Comparison of ENCODE assay signal across 3 cellular contexts in the genomic region with DNA sequence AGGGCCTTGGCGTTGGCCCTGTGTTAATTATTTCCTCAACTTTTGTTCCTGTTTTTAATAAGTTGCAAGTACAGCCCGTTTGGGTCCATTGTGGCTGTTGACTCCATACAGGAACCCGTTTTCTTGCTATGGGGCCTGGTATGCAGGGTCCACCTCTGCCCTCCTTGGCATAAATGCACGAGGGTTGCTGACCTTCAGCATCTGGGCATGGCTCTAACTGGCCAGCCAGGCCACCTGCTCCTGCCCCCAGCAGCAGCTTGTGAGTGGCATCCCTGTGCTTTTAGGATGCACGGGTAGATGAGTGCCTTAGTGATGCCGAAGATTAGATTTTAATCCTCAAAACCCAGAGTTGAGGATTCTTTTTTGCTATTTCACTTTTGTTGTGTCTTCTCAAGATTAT.
"Had no signal": no experiment of that assay in that cellular context is flagged by ENCODE, and none has a peak within 500 bp of the region (broad histone marks: within the 10 kb centered on the region; RNA-seq: fewer than 3 reads in every experiment).

No MANE protein-coding gene starts in this region.

- DNase-seq: GDM1, GF-D8 had no signal

- ATAC-seq: GM12878 had no signal

- H3K4me3 ChIP-seq: GM12878 had no signal
